8 cellular contexts compared by ENCODE assay signal in the genomic region with DNA sequence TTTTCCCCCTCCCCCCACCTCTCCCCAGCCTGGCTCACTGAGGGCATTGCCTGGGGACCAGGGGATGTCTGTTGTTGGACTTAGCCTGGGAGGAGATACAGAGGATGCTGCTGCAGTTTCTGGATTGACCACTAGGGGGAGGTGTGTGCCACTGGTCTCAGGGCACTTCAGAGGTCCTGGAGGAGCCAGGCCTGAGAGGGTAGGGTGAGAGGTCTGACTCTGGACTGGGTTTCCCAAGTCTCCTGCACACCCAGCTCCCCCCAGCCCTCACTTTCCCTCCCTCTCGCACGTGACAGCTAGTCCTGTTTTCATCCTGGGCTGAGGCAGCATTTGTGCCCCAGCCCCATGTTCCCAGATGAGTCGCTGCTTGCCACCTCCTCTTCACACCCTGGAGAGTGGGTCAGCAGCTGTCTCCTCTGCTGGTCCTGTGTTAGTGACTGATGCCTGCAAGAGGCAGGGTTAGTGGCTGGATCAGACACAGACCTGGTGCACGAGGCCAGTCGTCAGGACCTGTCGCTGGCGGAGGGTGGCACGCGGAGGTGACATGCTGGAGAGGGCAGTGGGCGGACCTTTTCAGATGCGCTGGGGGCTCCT. TPM values are rescaled to one million over a fixed set of nuclear protein-coding genes. Genes with fewer than 3 reads are reported as not detected.
DNase-seq lines count a peak whose midpoint lies in the region; ATAC-seq and TF ChIP-seq lines count a peak whose summit lies in the region.

No MANE protein-coding gene starts in this region.

- H3K27ac Mint-ChIP-seq in activated T-helper 2 cell treated with anti-CD3 and anti-CD28 coated beads, Interferon-gamma antibody, Interleukin-2, Interleukin-4, amounts not matched to agents 10 μg/mL and 5 μg/mL and 100 μg/mL, durations not matched to agents 14 hours and 24 hours and 36 hours, result peak overlapping the region; percentile 71

- H3K27ac ChIP-seq in RWPE2 (ENCODE audit: poor library complexity, severe bottlenecking), result no peak overlapping the region
- H3K27ac ChIP-seq in foreskin keratinocyte, result no peak overlapping the region
- no peak overlapping the region for H3K27ac ChIP-seq in thoracic aorta

- H3K9me3 ChIP-seq in RWPE2 (ENCODE audit: severe bottlenecking) (no peaks in the 10 kb centered on the region), thoracic aorta (no peaks in the 10 kb centered on the region)

- no peak overlapping the region for H3K4me3 Mint-ChIP-seq in activated T-helper 2 cell treated with anti-CD3 and anti-CD28 coated beads, Interferon-gamma antibody, Interleukin-2, Interleukin-4, amounts not matched to agents 10 μg/mL and 5 μg/mL and 100 μg/mL, durations not matched to agents 14 hours and 24 hours and 36 hours (ENCODE audit: low read depth)

- peak; percentile 83 for DNase-seq in D341Med (ENCODE audit: low spot score)
- DNase-seq in HUDEP-2 (lab: John Stamatoyannopoulos, UW; ENCODE audit: unreplicated experiment in 76 of 76), result peak in 67 of 76 experiments; percentile 1 to 87 (median 56)
- DNase-seq in RWPE2 (ENCODE audit: low spot score), result peak; percentile 75
- peak; percentile 73 for DNase-seq in activated T-helper 2 cell treated with anti-CD3 and anti-CD28 coated beads, Interferon-gamma antibody, Interleukin-2, Interleukin-4, amounts not matched to agents 10 μg/mL and 5 μg/mL and 100 μg/mL, durations not matched to agents 14 hours and 24 hours and 36 hours (ENCODE audit: low spot score)
- DNase-seq in foreskin keratinocyte, result peak in 1 of 2 donors; percentile 66
- DNase-seq in occipital lobe (lab: John Stamatoyannopoulos, UW), result peak; percentile 40
- DNase-seq in thoracic aorta (ENCODE audit: low spot score), result no peak

- H3K4me3 ChIP-seq in RWPE2 (ENCODE audit: severe bottlenecking) (no peak overlapping the region), thoracic aorta (no peak overlapping the region)

- H3K27me3 ChIP-seq in RWPE2 (ENCODE audit: insufficient read depth, poor library complexity, severe bottlenecking) (no peaks in the 10 kb centered on the region), foreskin keratinocyte (no peaks in the 10 kb centered on the region), thoracic aorta (replicated peaks; ENCODE audit: insufficient read depth) (no peaks in the 10 kb centered on the region)

- H3K4me1 Mint-ChIP-seq in activated T-helper 2 cell treated with anti-CD3 and anti-CD28 coated beads, Interferon-gamma antibody, Interleukin-2, Interleukin-4, amounts not matched to agents 10 μg/mL and 5 μg/mL and 100 μg/mL, durations not matched to agents 14 hours and 24 hours and 36 hours (ENCODE audit: low read depth), result peaks cover 55% of the 10 kb centered on the region

- peak; percentile 93 for TF ChIP-seq CTCF in RWPE2 (IDR thresholded peaks at IDR 0.05; ENCODE audit: poor library complexity, severe bottlenecking)
- peak; percentile 88 for TF ChIP-seq CTCF in foreskin keratinocyte (conservative IDR thresholded peaks at IDR 0.05)
- TF ChIP-seq CTCF in thoracic aorta (IDR thresholded peaks at IDR 0.05), result peak; percentile 97

- no peaks in the 10 kb centered on the region for H3K36me3 ChIP-seq in RWPE2 (ENCODE audit: low read depth)
- no peaks in the 10 kb centered on the region for H3K36me3 ChIP-seq in thoracic aorta

- H3K27me3 Mint-ChIP-seq in activated T-helper 2 cell treated with anti-CD3 and anti-CD28 coated beads, Interferon-gamma antibody, Interleukin-2, Interleukin-4, amounts not matched to agents 10 μg/mL and 5 μg/mL and 100 μg/mL, durations not matched to agents 14 hours and 24 hours and 36 hours (ENCODE audit: low read depth), result no peaks in the 10 kb centered on the region

- peak; percentile 44 for ATAC-seq in GM19468 (IDR thresholded peaks at IDR 0.05; ENCODE audit: extremely low read depth, unreplicated experiment)
- peak; percentile 69 for ATAC-seq in RWPE2 (ENCODE audit: low read depth)
- ATAC-seq in foreskin keratinocyte, result peak; percentile 72
- peak; percentile 25 for ATAC-seq in thoracic aorta (ENCODE audit: insufficient number of reproducible peaks, low FRiP score, low read depth)

- H3K36me3 Mint-ChIP-seq in activated T-helper 2 cell treated with anti-CD3 and anti-CD28 coated beads, Interferon-gamma antibody, Interleukin-2, Interleukin-4, amounts not matched to agents 10 μg/mL and 5 μg/mL and 100 μg/mL, durations not matched to agents 14 hours and 24 hours and 36 hours (ENCODE audit: low read depth), result no peaks in the 10 kb centered on the region

- no peaks in the 10 kb centered on the region for H3K4me1 ChIP-seq in RWPE2 (ENCODE audit: insufficient read depth, poor library complexity, severe bottlenecking)
- H3K4me1 ChIP-seq in foreskin keratinocyte, result no peaks in the 10 kb centered on the region
- H3K4me1 ChIP-seq in thoracic aorta (ENCODE audit: control insufficient read depth in 1 of 2, low read depth in 2 of 2), result no peaks in the 10 kb centered on the region

- H3K9me3 Mint-ChIP-seq in activated T-helper 2 cell treated with anti-CD3 and anti-CD28 coated beads, Interferon-gamma antibody, Interleukin-2, Interleukin-4, amounts not matched to agents 10 μg/mL and 5 μg/mL and 100 μg/mL, durations not matched to agents 14 hours and 24 hours and 36 hours, result no peaks in the 10 kb centered on the region

- intact Hi-C loops in activated T-helper 2 cell treated with anti-CD3 and anti-CD28 coated beads, Interferon-gamma antibody, Interleukin-2, Interleukin-4, amounts not matched to agents 10 μg/mL and 5 μg/mL and 100 μg/mL, durations not matched to agents 14 hours and 24 hours and 36 hours (cut with micrococcal nuclease), result loop anchor here (1.0 to 10.0 kb wide), 7 partner anchors 44 to 320 kb away; partner anchors contain the start of gene FNIP1

RNA-seq across cellular contexts. Expression of gene IL3, which starts 4.4 kb away (rescaled TPM):
- total RNA-seq in activated T-helper 2 cell treated with anti-CD3 and anti-CD28 coated beads, Interferon-gamma antibody, Interleukin-2, Interleukin-4, amounts not matched to agents 10 μg/mL and 5 μg/mL and 100 μg/mL, durations not matched to agents 14 hours and 24 hours and 36 hours, result 140 and 142 TPM in 2 replicates
- total RNA-seq in foreskin keratinocyte (not detected in 2 replicates), occipital lobe (not detected), thoracic aorta (not detected)
- not detected in 2 replicates for polyA plus RNA-seq in foreskin keratinocyte

RNA-seq across cellular contexts. Expression of gene CSF2, which starts 8.8 kb away (rescaled TPM):
- total RNA-seq in activated T-helper 2 cell treated with anti-CD3 and anti-CD28 coated beads, Interferon-gamma antibody, Interleukin-2, Interleukin-4, amounts not matched to agents 10 μg/mL and 5 μg/mL and 100 μg/mL, durations not matched to agents 14 hours and 24 hours and 36 hours, result 764 and 772 TPM in 2 replicates
- total RNA-seq in foreskin keratinocyte (7.9 and 25.2 TPM in 2 replicates), occipital lobe (not detected), thoracic aorta (not detected)
- 9.7 and 30.4 TPM in 2 replicates for polyA plus RNA-seq in foreskin keratinocyte

RNA-seq across cellular contexts. Expression of gene ACSL6, which starts 53.4 kb away (rescaled TPM):
- 27.7 and 34.0 TPM in 2 replicates for total RNA-seq in activated T-helper 2 cell treated with anti-CD3 and anti-CD28 coated beads, Interferon-gamma antibody, Interleukin-2, Interleukin-4, amounts not matched to agents 10 μg/mL and 5 μg/mL and 100 μg/mL, durations not matched to agents 14 hours and 24 hours and 36 hours
- 0.07 TPM in 2 replicates for total RNA-seq in foreskin keratinocyte
- 0.01 and 0.02 TPM in 2 replicates for polyA plus RNA-seq in foreskin keratinocyte
- total RNA-seq in occipital lobe, result 32.9 TPM
- 1 to 10 TPM; 1.6 TPM for total RNA-seq in thoracic aorta

Comparison
In these comparisons a context has a peak if more than half of its experiments do, and no peak if none do; other contexts are left out.
1. RNA of gene IL3, which starts 4.4 kb away (total RNA-seq): 140 to 142 TPM in activated T-helper 2 cell treated with anti-CD3 and anti-CD28 coated beads, Interferon-gamma antibody, Interleukin-2, Interleukin-4, amounts not matched to agents 10 μg/mL and 5 μg/mL and 100 μg/mL, durations not matched to agents 14 hours and 24 hours and 36 hours; not detected in foreskin keratinocyte, not detected in occipital lobe (single experiment) and not detected in thoracic aorta; every median in the first group is over 100 times any median in the second.
2. RNA of gene CSF2, which starts 8.8 kb away (total RNA-seq): 764 to 772 TPM in activated T-helper 2 cell treated with anti-CD3 and anti-CD28 coated beads, Interferon-gamma antibody, Interleukin-2, Interleukin-4, amounts not matched to agents 10 μg/mL and 5 μg/mL and 100 μg/mL, durations not matched to agents 14 hours and 24 hours and 36 hours; 7.9 to 25.2 TPM in foreskin keratinocyte, not detected in occipital lobe (single experiment) and not detected in thoracic aorta; every median in the first group is over 10 times any median in the second.
3. RNA of gene ACSL6, which starts 53.4 kb away (total RNA-seq): 32.9 TPM in occipital lobe (single experiment) and 27.7 to 34.0 TPM in activated T-helper 2 cell treated with anti-CD3 and anti-CD28 coated beads, Interferon-gamma antibody, Interleukin-2, Interleukin-4, amounts not matched to agents 10 μg/mL and 5 μg/mL and 100 μg/mL, durations not matched to agents 14 hours and 24 hours and 36 hours; 1.6 TPM in thoracic aorta and 0.07 TPM in foreskin keratinocyte; every median in the first group is over 10 times any median in the second.
4. Peak in every context shown above with its lines, with median percentiles within 50 percentile points of each other: ATAC-seq and CTCF ChIP-seq.